17 cellular contexts compared by ENCODE assay signal in genomic region chr20:21180248-21180647, GRCh38.
"Had no signal": no experiment of that assay in that cellular context is flagged by ENCODE, and none has a peak within 500 bp of the region (broad histone marks: within the 10 kb centered on the region; RNA-seq: fewer than 3 reads in every experiment).

No MANE protein-coding gene starts in this region.

- H3K27me3 Mint-ChIP-seq: activated CD4-positive, alpha-beta memory T cell treated with anti-CD3 and anti-CD28 coated beads for 36 hours; activated naive CD8-positive, alpha-beta T cell treated with anti-CD3 and anti-CD28 coated beads for 36 hours; progenitor cell of endocrine pancreas; T-helper 17 cell had no signal

- H3K4me3 Mint-ChIP-seq: activated CD4-positive, alpha-beta memory T cell treated with anti-CD3 and anti-CD28 coated beads for 36 hours; activated naive CD8-positive, alpha-beta T cell treated with anti-CD3 and anti-CD28 coated beads for 36 hours; T-helper 17 cell had no signal

- H3K4me3 ChIP-seq: coronary artery had no signal

- FAIRE-seq: bronchial epithelial cell, islet of Langerhans had no signal

- DNase-seq: activated CD4-positive, alpha-beta memory T cell treated with anti-CD3 and anti-CD28 coated beads for 36 hours; activated CD4-positive, alpha-beta T cell treated with anti-CD3 and anti-CD28 coated beads for 4 hours; activated CD4-positive, CD25-positive, alpha-beta regulatory T cell; activated naive CD4-positive, alpha-beta T cell treated with Interleukin-2 at 50 U/mL for 16 hours; activated naive CD8-positive, alpha-beta T cell treated with anti-CD3 and anti-CD28 coated beads for 36 hours; activated T-cell treated with anti-CD3 and anti-CD28 coated beads, Interleukin-2, amount 50 U/mL, for 48 hours; amygdala; cerebellar nuclear complex; left ventricle myocardium superior; stimulated activated CD4-positive, alpha-beta T cell treated with anti-CD3 and anti-CD28 coated beads, Interleukin-4, amount 100 ng/mL, for 24 hours; stimulated activated naive CD4-positive, alpha-beta T cell treated with Interleukin-2 at 50 U/mL for 16 hours; SW 1271; T-helper 17 cell had no signal

- H3K27ac Mint-ChIP-seq: activated CD4-positive, alpha-beta memory T cell treated with anti-CD3 and anti-CD28 coated beads for 36 hours; activated naive CD8-positive, alpha-beta T cell treated with anti-CD3 and anti-CD28 coated beads for 36 hours; progenitor cell of endocrine pancreas had no signal

- H3K27ac ChIP-seq: coronary artery had no signal

- ATAC-seq: left ventricle myocardium superior, T-helper 17 cell had no signal
